In the genomic region with DNA sequence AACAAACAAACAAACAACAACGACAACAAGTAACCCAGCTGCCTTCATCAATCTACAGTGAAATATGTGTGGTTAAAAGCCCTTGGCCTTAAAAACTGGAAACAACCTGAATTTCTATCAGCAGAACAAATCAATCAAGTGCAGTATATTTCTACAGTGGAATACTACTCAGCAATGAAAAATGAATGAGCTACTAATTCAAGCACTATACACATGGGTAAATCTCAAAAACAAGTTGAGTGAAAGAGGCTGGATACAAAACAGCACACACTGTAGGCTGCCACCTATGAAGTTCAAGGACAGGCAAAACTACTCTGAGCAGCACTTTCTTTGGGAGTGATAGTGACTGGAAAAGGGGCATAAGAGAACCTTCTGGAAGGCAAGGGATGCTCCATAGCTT, we compare ENCODE assay signal across 32 cellular contexts.
"Had no signal": no experiment of that assay in that cellular context is flagged by ENCODE, and none has a peak within 500 bp of the region (broad histone marks: within the 10 kb centered on the region; RNA-seq: fewer than 3 reads in every experiment).

No MANE protein-coding gene starts in this region.

- H3K4me1 ChIP-seq: adrenal gland, body of pancreas had no signal

- FAIRE-seq: astrocyte, bronchial epithelial cell had no signal

- DNase-seq: activated effector memory CD4-positive, alpha-beta T cell treated with anti-CD3 and anti-CD28 coated beads, Interleukin-2, amount 50 U/mL, for 16 hours; activated effector memory CD4-positive, alpha-beta T cell treated with Interleukin-2 at 50 U/mL for 16 hours; activated gamma-delta T cell; activated gamma-delta T cell treated with Interleukin-2 at 50 U/mL for 16 hours; activated naive CD4-positive, alpha-beta T cell; activated naive CD4-positive, alpha-beta T cell treated with anti-CD3 and anti-CD28 coated beads for 36 hours; activated naive CD4-positive, alpha-beta T cell treated with anti-CD3 and anti-CD28 coated beads, Interleukin-2, amount 10 ng/mL, durations not matched to agents 7 days and 5 days; activated naive CD4-positive, alpha-beta T cell treated with anti-CD3 and anti-CD28 coated beads, Interleukin-2, amount 50 U/mL, for 16 hours; activated naive CD4-positive, alpha-beta T cell treated with Interleukin-2 at 50 U/mL for 16 hours; activated naive CD8-positive, alpha-beta T cell treated with anti-CD3 and anti-CD28 coated beads for 36 hours; activated naive CD8-positive, alpha-beta T cell treated with anti-CD3 and anti-CD28 coated beads, Interleukin-2, amount 10 ng/mL, durations not matched to agents 7 days and 5 days; activated naive CD8-positive, alpha-beta T cell treated with anti-CD3 and anti-CD28 coated beads, Interleukin-2, amount 50 U/mL, for 24 hours; activated T-cell treated with anti-CD3 and anti-CD28 coated beads, Interleukin-2, amount 50 U/mL, for 4 hours; activated T-cell treated with anti-CD3 and anti-CD28 coated beads, Interleukin-2, amount 50 U/mL, for 48 hours; activated T-cell treated with anti-CD3 and anti-CD28 coated beads, Interleukin-2, amount 50 U/mL, for 72 hours; adrenal gland; amniotic stem cell; amygdala; anterior cingulate cortex; aorta; body of pancreas; brain microvascular endothelial cell; caudate nucleus; central memory CD4-positive, alpha-beta T cell; cerebellar nuclear complex had no signal

- H3K36me3 ChIP-seq: adrenal gland, ascending aorta, brain microvascular endothelial cell, breast epithelium, cardiac muscle cell had no signal

- H3K27me3 ChIP-seq: adrenal gland, ascending aorta, body of pancreas, brain microvascular endothelial cell, breast epithelium had no signal

- H3K27ac ChIP-seq: adrenal gland, ascending aorta, body of pancreas, brain microvascular endothelial cell, breast epithelium, cardiac muscle cell had no signal

- ATAC-seq: activated naive CD4-positive, alpha-beta T cell treated with anti-CD3 and anti-CD28 coated beads, Interleukin-2, amount 50 U/mL, for 72 hours; activated naive CD8-positive, alpha-beta T cell treated with anti-CD3 and anti-CD28 coated beads, Interleukin-2, amount 50 U/mL, for 24 hours; activated T-cell treated with anti-CD3 and anti-CD28 coated beads, Interleukin-2, amount 50 U/mL, for 4 hours; activated T-cell treated with anti-CD3 and anti-CD28 coated beads, Interleukin-2, amount 50 U/mL, for 72 hours; activated T-helper 17 cell treated with anti-CD3 and anti-CD28 coated beads, Interleukin-2, amount 50 U/mL, for 72 hours; body of pancreas had no signal

- H3K4me3 ChIP-seq: adrenal gland, ascending aorta, body of pancreas, breast epithelium, cardiac muscle cell had no signal

- H3K9me3 ChIP-seq: adrenal gland, ascending aorta, body of pancreas, breast epithelium had no signal
